Comparison of ENCODE assay signal across 12 cellular contexts in genomic region chr7:158633055-158633956, GRCh38. TPM values are rescaled to one million over a fixed set of nuclear protein-coding genes. Genes with fewer than 3 reads are reported as not detected.
DNase-seq lines count a peak whose midpoint lies in the region; ATAC-seq, FAIRE-seq and TF ChIP-seq lines count a peak whose summit lies in the region.
"Had no signal": no experiment of that assay in that cellular context is flagged by ENCODE, and none has a peak within 500 bp of the region (broad histone marks: within the 10 kb centered on the region; RNA-seq: fewer than 3 reads in every experiment).

No MANE protein-coding gene starts in this region.

- no peaks in the 10 kb centered on the region for H3K4me1 Mint-ChIP-seq in neural crest cell

- H3K9me3 Mint-ChIP-seq in neural crest cell, result no peaks in the 10 kb centered on the region

- ATAC-seq in activated CD4-positive, CD25-positive, alpha-beta regulatory T cell treated with anti-CD3 and anti-CD28 coated beads, Interleukin-2, amount 50 U/mL, for 24 hours, result peak; percentile 60 to 80
- ATAC-seq in GM21529 (IDR thresholded peaks at IDR 0.05; ENCODE audit: unreplicated experiment) (peak; percentile 83), HG03432 (IDR thresholded peaks at IDR 0.05; ENCODE audit: unreplicated experiment) (peak; percentile 91), esophagus mucosa (no peak)

- FAIRE-seq in frontal cortex (lab: Jason Lieb, UNC), result no peak
- FAIRE-seq: A204.1 had no signal

- DNase-seq in activated CD4-positive, CD25-positive, alpha-beta regulatory T cell treated with anti-CD3 and anti-CD28 coated beads, Interleukin-2, amount 50 U/mL, for 72 hours, result no peak
- no peak for DNase-seq in neural crest cell (ENCODE audit: low read depth, low spot score)
- no peak for DNase-seq in DMS153 (lab: John Stamatoyannopoulos, UW)
- no peak for DNase-seq in frontal cortex (ENCODE audit: low spot score in 2 of 2)
- DNase-seq: aorta, midbrain, NCI-H1930 had no signal

- no peaks in the 10 kb centered on the region for H3K27me3 Mint-ChIP-seq in neural crest cell (ENCODE audit: low read depth)

- TF ChIP-seq CTCF in neural crest cell (conservative IDR thresholded peaks at IDR 0.05), result no peak

- peak overlapping the region; percentile 44 for H3K27ac Mint-ChIP-seq in neural crest cell (ENCODE audit: unreplicated experiment)

- no peak overlapping the region for H3K4me3 Mint-ChIP-seq in neural crest cell

- peaks cover 20% of the 10 kb centered on the region for H3K36me3 Mint-ChIP-seq in neural crest cell (ENCODE audit: low read depth)

RNA-seq across cellular contexts. Expression of gene PTPRN2, which starts 45.7 kb away (rescaled TPM):
- 30.9 and 32.2 TPM in 2 replicates for total RNA-seq in neural crest cell
- 0.44 TPM for total RNA-seq in esophagus mucosa
- total RNA-seq in frontal cortex, result 52.2 TPM

Comparison
In these comparisons a context has a peak if more than half of its experiments do, and no peak if none do; other contexts are left out.
1. RNA of gene PTPRN2, which starts 45.7 kb away (total RNA-seq): 52.2 TPM in frontal cortex (single experiment) and 30.9 to 32.2 TPM in neural crest cell; 0.44 TPM in esophagus mucosa (single experiment); every median in the first group is over 10 times any median in the second.